In the genomic region with DNA sequence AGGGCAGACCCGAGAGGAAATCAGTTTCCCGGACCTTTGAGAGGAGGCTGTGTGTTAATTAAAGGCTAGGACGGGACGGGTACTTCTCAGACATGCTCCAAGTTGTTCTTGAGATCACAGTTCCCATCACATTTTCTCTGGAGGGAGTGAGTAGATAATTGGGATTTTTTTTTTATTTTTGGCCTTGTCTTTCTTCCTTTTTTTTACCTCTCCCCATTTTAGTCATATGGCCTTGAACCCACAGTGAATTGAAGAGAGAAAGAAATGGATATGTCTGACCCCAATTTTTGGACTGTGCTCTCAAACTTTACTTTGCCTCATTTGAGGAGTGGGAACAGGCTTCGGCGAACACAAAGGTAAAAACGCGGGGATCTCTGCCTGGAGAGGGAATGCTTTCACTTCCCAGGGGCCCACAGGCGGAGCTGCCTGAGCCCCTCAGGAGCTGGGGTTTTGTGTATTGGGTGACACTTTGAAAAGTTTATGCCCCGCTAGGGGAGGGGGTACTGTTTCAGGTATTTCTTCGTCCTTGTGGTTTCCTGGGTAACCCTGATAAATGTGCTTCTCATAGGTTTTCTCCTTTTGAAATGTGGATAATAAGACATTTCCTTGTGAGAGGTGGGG, we compare ENCODE assay signal across 9 cellular contexts.
DNase-seq lines count a peak whose midpoint lies in the region; ATAC-seq and TF ChIP-seq lines count a peak whose summit lies in the region.
"Had no signal": no experiment of that assay in that cellular context is flagged by ENCODE, and none has a peak within 500 bp of the region (broad histone marks: within the 10 kb centered on the region; RNA-seq: fewer than 3 reads in every experiment).

No MANE protein-coding gene starts in this region.

- H3K4me2 ChIP-seq in GM23248 (ENCODE audit: unreplicated experiment): peak overlapping the region; percentile 90

- H3K27ac ChIP-seq in GM23248: peak overlapping the region; percentile 39
- peak overlapping the region; percentile 85 to 95 (median 91) for H3K27ac ChIP-seq in gastrocnemius medialis
- H3K27ac ChIP-seq: HL-60 had no signal

- H2AFZ ChIP-seq in GM23248: peak overlapping the region; percentile 96

- H3K27me3 Mint-ChIP-seq in WTC11 (ENCODE audit: low read depth): no peaks in the 10 kb centered on the region

- H3K4me1 Mint-ChIP-seq in WTC11: peaks cover 30% of the 10 kb centered on the region

- no peaks in the 10 kb centered on the region for H4K20me1 ChIP-seq in GM23248 (ENCODE audit: insufficient read depth)

- no peaks in the 10 kb centered on the region for H3K27me3 ChIP-seq in GM23248 (replicated peaks; ENCODE audit: insufficient read depth)
- no peaks in the 10 kb centered on the region for H3K27me3 ChIP-seq in gastrocnemius medialis

- peaks cover 23% of the 10 kb centered on the region for H3F3A ChIP-seq in GM23248 (ENCODE audit: insufficient read depth)

- H3K9ac ChIP-seq in GM23248: peak overlapping the region; percentile 74

- in situ Hi-C loops in GM23248 (cut with MboI): no loop called here
- in situ Hi-C loops in gastrocnemius medialis (cut with MboI; ENCODE audit: low sequenced_read_pairs in 4 of 4): no loop called here

- H3K36me3 Mint-ChIP-seq in WTC11: no peaks in the 10 kb centered on the region

- intact Hi-C loops in gastrocnemius medialis (cut with DNase I; ENCODE audit: low total_unique reads): loop anchor here (2.0 to 5.0 kb wide), 3 partner anchors 47 to 152 kb away; no protein-coding TSS in a partner anchor

- ATAC-seq in WTC11 (peak; percentile 20), gastrocnemius medialis (no peak), HG02970 (IDR thresholded peaks at IDR 0.05; ENCODE audit: low FRiP score, unreplicated experiment) (no peak), GM18867 (IDR thresholded peaks at IDR 0.05; ENCODE audit: unreplicated experiment) (no peak)

- WGBS in GM23248 (ENCODE audit: low coverage in 1 of 2, low lambda C conversion rate in 2 of 2, missing lambda C conversion rate in 2 of 2), 2 experiments: 44 to 45% methylated on average over 11 of the region's 11 CpGs

- no peaks in the 10 kb centered on the region for H3K9me2 ChIP-seq in GM23248 (ENCODE audit: insufficient read depth)

- peak overlapping the region; percentile 93 for H3K4me3 Mint-ChIP-seq in WTC11

- TF ChIP-seq CTCF in WTC11 (IDR thresholded peaks at IDR 0.05): no peak
- no peak for TF ChIP-seq CTCF in foreskin fibroblast (IDR thresholded peaks at IDR 0.05; ENCODE audit: low read depth, low read length)
- no peak for TF ChIP-seq CTCF in gastrocnemius medialis (IDR thresholded peaks at IDR 0.05 in 4 of 5, conservative IDR thresholded peaks at IDR 0.05 in 1 of 5)

- H3K4me3 ChIP-seq in GM23248: peak overlapping the region; percentile 83
- H3K4me3 ChIP-seq in foreskin fibroblast (ENCODE audit: low read depth in 1 of 2, low read length in 2 of 2): peak overlapping the region; percentile 54 to 73
- peak overlapping the region; percentile 58 to 82 (median 74) for H3K4me3 ChIP-seq in gastrocnemius medialis

- H3K9me3 Mint-ChIP-seq in WTC11: no peaks in the 10 kb centered on the region

- H3K79me2 ChIP-seq in GM23248 (ENCODE audit: insufficient read depth): peaks cover 43% of the 10 kb centered on the region

- H3K36me3 ChIP-seq in GM23248 (ENCODE audit: low read depth): no peaks in the 10 kb centered on the region
- no peaks in the 10 kb centered on the region for H3K36me3 ChIP-seq in gastrocnemius medialis

- CTCF ChIA-PET in WTC11 (lab: Charles Lee): interaction anchor here (1.3 kb wide), 2 partner anchors 17 to 26 kb away, joined by 3 read pairs; no protein-coding TSS in a partner anchor

- TF ChIP-seq POLR2A in gastrocnemius medialis (IDR thresholded peaks at IDR 0.05): peak in 1 of 2 donors; percentile 87

- POLR2A ChIA-PET in WTC11 (lab: Charles Lee): no interaction called here

- H3K9me3 ChIP-seq in GM23248 (ENCODE audit: low read depth) (no peaks in the 10 kb centered on the region), gastrocnemius medialis (no peaks in the 10 kb centered on the region)

- DNase-seq in GM23248 (no peak), WTC11 (ENCODE audit: low spot score) (no peak), foreskin fibroblast (no peak), gastrocnemius medialis (no peak), RPMI8226 (no peak), kidney glomerular epithelial cell (lab: John Stamatoyannopoulos, UW) (no peak)

- H3K4me1 ChIP-seq in GM23248 (ENCODE audit: insufficient read depth) (peaks cover 15% of the 10 kb centered on the region), gastrocnemius medialis (peaks cover 12 to 53% of the 10 kb centered on the region in 2 donors)

- peak overlapping the region; percentile 95 for H3K27ac Mint-ChIP-seq in WTC11

TF ChIP-seq in WTC11, 78 proteins besides CTCF, POLR2A, EP300 and RAD21:
- TF ChIP-seq ELF4 (CRISPR knock-in tag; IDR thresholded peaks at IDR 0.05; ENCODE audit: low read depth) (no peak), ZNF532 (CRISPR knock-in tag; IDR thresholded peaks at IDR 0.05; ENCODE audit: borderline replicate concordance) (no peak)
TF ChIP-seq in WTC11: peak in this region for 0.
